12 cellular contexts compared by ENCODE assay signal in genomic region chr6:35443341-35444030, GRCh38.
"Had no signal": no experiment of that assay in that cellular context is flagged by ENCODE, and none has a peak within 500 bp of the region (broad histone marks: within the 10 kb centered on the region; RNA-seq: fewer than 3 reads in every experiment).

No MANE protein-coding gene starts in this region.

- H3K27me3 ChIP-seq: thyroid gland had no signal

- H3K36me3 ChIP-seq: neutrophil, thyroid gland, WERI-Rb-1 had no signal

- DNase-seq: activated CD4-positive, alpha-beta T cell treated with anti-CD3 and anti-CD28 coated beads, Interleukin-2, amount 50 U/mL, for 48 hours; activated naive CD4-positive, alpha-beta T cell treated with Interleukin-2 at 50 U/mL for 16 hours; anterior cingulate cortex; erythroblast; naive thymus-derived CD8-positive, alpha-beta T cell; stimulated activated CD4-positive, alpha-beta T cell treated with anti-CD3 and anti-CD28 coated beads, Interleukin-1b, Interleukin-23, amount 100 ng/mL, for 48 hours; thyroid gland; WERI-Rb-1 had no signal

- FAIRE-seq: urothelium cell line had no signal

- H3K9me3 ChIP-seq: neutrophil, thyroid gland had no signal

- H3K4me1 ChIP-seq: thyroid gland had no signal

- H3K27ac ChIP-seq: neutrophil, thyroid gland, WERI-Rb-1 had no signal

- ATAC-seq: activated T-helper 17 cell treated with anti-CD3 and anti-CD28 coated beads, Interleukin-2, amount 50 U/mL, for 72 hours; left lobe of liver; naive thymus-derived CD8-positive, alpha-beta T cell had no signal

- H3K4me3 ChIP-seq: thyroid gland had no signal
